ENCODE assay signal across 11 cellular contexts in the genomic region with DNA sequence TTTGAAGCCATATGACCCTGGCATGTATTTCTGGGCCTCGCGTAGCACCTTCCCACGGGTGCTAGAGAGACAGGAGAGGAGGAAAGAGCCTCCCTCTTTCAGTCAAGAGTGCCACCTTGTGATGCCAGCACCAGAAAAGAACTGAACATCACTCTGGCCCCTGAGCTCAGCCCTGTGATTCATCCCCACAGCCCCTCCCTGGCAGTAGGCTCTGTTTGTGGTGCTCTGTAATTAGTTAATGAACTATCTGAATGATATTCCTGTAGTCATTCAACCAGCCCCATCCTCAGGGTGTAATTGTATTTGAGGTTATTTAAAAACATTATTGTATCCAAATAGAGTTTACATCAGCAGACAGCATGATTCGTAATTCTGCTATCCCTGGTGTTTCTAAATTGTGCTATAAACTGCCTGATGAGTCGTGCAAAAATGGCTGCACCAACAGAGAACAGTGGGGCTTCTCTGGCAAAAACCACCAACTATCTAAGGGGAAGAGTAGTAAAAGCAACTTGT. TPM values are rescaled to one million over a fixed set of nuclear protein-coding genes. Genes with fewer than 3 reads are reported as not detected.
DNase-seq lines count a peak whose midpoint lies in the region; ATAC-seq, FAIRE-seq and TF ChIP-seq lines count a peak whose summit lies in the region.
"Had no signal": no experiment of that assay in that cellular context is flagged by ENCODE, and none has a peak within 500 bp of the region (broad histone marks: within the 10 kb centered on the region; RNA-seq: fewer than 3 reads in every experiment).

No MANE protein-coding gene starts in this region.

- H3K9ac ChIP-seq in Loucy (ENCODE audit: low read depth, low read length, poor library complexity, severe bottlenecking) = no peak overlapping the region

- no peak for ATAC-seq in pancreas
- no peak for ATAC-seq in GM21367 (IDR thresholded peaks at IDR 0.05; ENCODE audit: unreplicated experiment)

- WGBS in pancreas, 2 donors = 80 to 86% methylated on average over 5 of the region's 5 CpGs

- TF ChIP-seq CTCF in Loucy (conservative IDR thresholded peaks at IDR 0.05; ENCODE audit: low read length) (no peak), chondrocyte (IDR thresholded peaks at IDR 0.05) (no peak), osteoblast (IDR thresholded peaks at IDR 0.05; ENCODE audit: extremely low read depth, low read depth, low read length) (no peak), pancreas (IDR thresholded peaks at IDR 0.05) (no peak)

- no peaks in the 10 kb centered on the region for H3F3A ChIP-seq in Loucy (ENCODE audit: low read depth)

- no peaks in the 10 kb centered on the region for H3K9me2 ChIP-seq in Loucy (replicated peaks; ENCODE audit: low read depth, low read length)

- H3K27me3 ChIP-seq in Loucy (ENCODE audit: insufficient read depth, low read length, poor library complexity, severe bottlenecking) = no peaks in the 10 kb centered on the region
- no peaks in the 10 kb centered on the region for H3K27me3 ChIP-seq in osteoblast (ENCODE audit: insufficient read depth, low read length)
- no peaks in the 10 kb centered on the region for H3K27me3 ChIP-seq in pancreas
- H3K27me3 ChIP-seq: SJCRH30 had no signal

- H3K9me3 ChIP-seq in Loucy (ENCODE audit: insufficient read depth, low read depth, low read length) = no peaks in the 10 kb centered on the region
- no peaks in the 10 kb centered on the region for H3K9me3 ChIP-seq in osteoblast (ENCODE audit: low read depth, low read length)
- no peaks in the 10 kb centered on the region for H3K9me3 ChIP-seq in pancreas
- H3K9me3 ChIP-seq: SJCRH30 had no signal

- peak overlapping the region; percentile 45 for H3K27ac Mint-ChIP-seq in chondrocyte (ENCODE audit: unreplicated experiment)

- H3K4me3 Mint-ChIP-seq in chondrocyte (ENCODE audit: unreplicated experiment) = no peak overlapping the region

- intact Hi-C loops in pancreas (cut with DNase I) = no loop called here

- H3K36me3 Mint-ChIP-seq in chondrocyte (ENCODE audit: low read depth) = no peaks in the 10 kb centered on the region

- H3K36me3 ChIP-seq in Loucy (ENCODE audit: insufficient read depth, low read length) (no peaks in the 10 kb centered on the region), osteoblast (ENCODE audit: insufficient read depth, low read length) (no peaks in the 10 kb centered on the region), pancreas (no peaks in the 10 kb centered on the region)
- H3K36me3 ChIP-seq: SJCRH30 had no signal

- no peak for FAIRE-seq in pancreas (lab: Jason Lieb, UNC)

- H3K4me1 Mint-ChIP-seq in chondrocyte (ENCODE audit: low read depth) = peaks cover 8% of the 10 kb centered on the region

- H2AFZ ChIP-seq in Loucy (ENCODE audit: low read length) = peak overlapping the region; percentile 84
- peak overlapping the region; percentile 30 for H2AFZ ChIP-seq in osteoblast (ENCODE audit: low read length)

- H3K79me2 ChIP-seq in Loucy (ENCODE audit: insufficient read depth, low read length) (no peaks in the 10 kb centered on the region), osteoblast (ENCODE audit: insufficient read depth, low read length) (no peaks in the 10 kb centered on the region)

- H3K27me3 Mint-ChIP-seq in chondrocyte (ENCODE audit: low read depth) = no peaks in the 10 kb centered on the region

- H3K9me3 Mint-ChIP-seq in chondrocyte (ENCODE audit: low read depth) = no peaks in the 10 kb centered on the region

- H3K4me3 ChIP-seq in Loucy (ENCODE audit: low read length, poor library complexity, severe bottlenecking) = peak overlapping the region; percentile 14
- no peak overlapping the region for H3K4me3 ChIP-seq in osteoblast (ENCODE audit: insufficient read depth, low read length)
- H3K4me3 ChIP-seq in pancreas = no peak overlapping the region
- H3K4me3 ChIP-seq: SJCRH30 had no signal

- H3K4me1 ChIP-seq in Loucy (ENCODE audit: insufficient read depth, low read length, poor library complexity, severe bottlenecking) (peaks cover 10% of the 10 kb centered on the region), osteoblast (ENCODE audit: insufficient read depth, low read length) (peaks cover 2% of the 10 kb centered on the region), pancreas (no peaks in the 10 kb centered on the region)
- H3K4me1 ChIP-seq: SJCRH30 had no signal

- H3K4me2 ChIP-seq in Loucy (ENCODE audit: low read depth, low read length, poor library complexity, severe bottlenecking) = peak overlapping the region; percentile 35
- no peak overlapping the region for H3K4me2 ChIP-seq in osteoblast (ENCODE audit: insufficient read depth, low read length)

- no peaks in the 10 kb centered on the region for H4K20me1 ChIP-seq in Loucy (ENCODE audit: insufficient read depth, low read length, poor library complexity, severe bottlenecking)
- no peaks in the 10 kb centered on the region for H4K20me1 ChIP-seq in osteoblast (ENCODE audit: insufficient read depth, low read length)

- DNase-seq in EH (ENCODE audit: low read depth) = peak; percentile 72
- peak; percentile 10 for DNase-seq in chondrocyte (ENCODE audit: low spot score)
- DNase-seq in osteoblast (ENCODE audit: insufficient read length, low spot score, missing footprints) = no peak
- DNase-seq in pancreas = no peak
- no peak for DNase-seq in NCI-H1105 treated with DMSO at 0.1 percent for 48 hours (lab: John Stamatoyannopoulos, UW)
- DNase-seq: DMS153, erythroblast, NCI-H524, SJCRH30 had no signal

- H3K27ac ChIP-seq in osteoblast (ENCODE audit: low read depth, low read length) (no peak overlapping the region), pancreas (no peak overlapping the region)
- H3K27ac ChIP-seq: SJCRH30 had no signal

RNA-seq across cellular contexts. Expression of gene TIAL1, which starts 23.5 kb away (rescaled TPM):
- 128 to 132 TPM (median 128 TPM) in 3 replicates for total RNA-seq in chondrocyte
- total RNA-seq in osteoblast = 53.6 TPM in 2 replicates
- 10 to 100 TPM; 42.6 to 64.0 (median 45.9) TPM for total RNA-seq in pancreas
- polyA plus RNA-seq in pancreas = 10 to 100 TPM; 26.3 to 57.7 TPM

RNA-seq across cellular contexts. Expression of gene BAG3, which starts 30.9 kb away (rescaled TPM):
- total RNA-seq in chondrocyte (54.0 to 63.6 TPM (median 62.0 TPM) in 3 replicates), osteoblast (12.7 TPM in 2 replicates), pancreas (10 to 100 TPM in 2 of 6 donors, 1 to 10 TPM in 4; 6.4 to 13.4 (median 8.3) TPM)
- 10 to 100 TPM in 1 of 2 donors, 1 to 10 TPM in 1; 8.4 to 16.8 TPM for polyA plus RNA-seq in pancreas

Comparison
In these comparisons a context has a peak if more than half of its experiments do, and no peak if none do; other contexts are left out.
1. DNase-seq: peak in EH (single experiment) and chondrocyte (single experiment); none in osteoblast (single experiment), pancreas (0 of 6) and NCI-H1105 treated with DMSO at 0.1 percent for 48 hours (single experiment).